In genomic region chr6:77366798-77367197, GRCh38 we compare ENCODE assay signal across 14 cellular contexts.
DNase-seq lines count a peak whose midpoint lies in the region; ATAC-seq and TF ChIP-seq lines count a peak whose summit lies in the region.
"Had no signal": no experiment of that assay in that cellular context is flagged by ENCODE, and none has a peak within 500 bp of the region (broad histone marks: within the 10 kb centered on the region; RNA-seq: fewer than 3 reads in every experiment).

No MANE protein-coding gene starts in this region.

- H3K27me3 Mint-ChIP-seq in glutamatergic neuron (ENCODE audit: unreplicated experiment): no peaks in the 10 kb centered on the region
- H3K27me3 Mint-ChIP-seq: B cell; CD4-positive, alpha-beta T cell had no signal

- no peak overlapping the region for H3K4ac ChIP-seq in mesenchymal stem cell (ENCODE audit: low read depth in 1 of 2, low read length in 2 of 2)

- H3K79me1 ChIP-seq in mesenchymal stem cell (replicated peaks; ENCODE audit: low read length, poor library complexity, severe bottlenecking): peaks cover 18% of the 10 kb centered on the region

- TF ChIP-seq CTCF in coronary artery (IDR thresholded peaks at IDR 0.05) (no peak), upper lobe of right lung (IDR thresholded peaks at IDR 0.05) (no peak), glutamatergic neuron (IDR thresholded peaks at IDR 0.05; ENCODE audit: partially characterized antibody, unreplicated experiment) (no peak)

- peak overlapping the region; percentile 23 for H3K4me2 ChIP-seq in mesenchymal stem cell (ENCODE audit: low read length, poor library complexity, severe bottlenecking)

- H3K23ac ChIP-seq in mesenchymal stem cell (ENCODE audit: low read length in 2 of 2): no peak overlapping the region

- no peak overlapping the region for H3K14ac ChIP-seq in mesenchymal stem cell (ENCODE audit: low read length in 2 of 2)

- peaks cover 3% of the 10 kb centered on the region for H3K4me1 Mint-ChIP-seq in glutamatergic neuron (ENCODE audit: low read depth, unreplicated experiment)
- H3K4me1 Mint-ChIP-seq: B cell, IgD-negative memory B cell had no signal

- no peaks in the 10 kb centered on the region for H3K27me3 ChIP-seq in HUES6 (ENCODE audit: control insufficient read depth, insufficient read depth, low read length)
- no peaks in the 10 kb centered on the region for H3K27me3 ChIP-seq in mesenchymal stem cell (ENCODE audit: control insufficient read depth in 1 of 2, insufficient read depth in 1 of 2, low read length in 2 of 2)
- no peaks in the 10 kb centered on the region for H3K27me3 ChIP-seq in upper lobe of right lung

- no peak for ATAC-seq in upper lobe of right lung

- DNase-seq in Caki2 (ENCODE audit: low read depth) (peak; percentile 40), coronary artery (ENCODE audit: low spot score) (no peak), mesenchymal stem cell (no peak), upper lobe of right lung (no peak), GM19240 (ENCODE audit: insufficient read length, low spot score) (no peak), glutamatergic neuron (no peak)
- DNase-seq: ACHN; C1 segment of cervical spinal cord; CD4-positive, alpha-beta T cell; DMS79 had no signal

- peaks cover 8% of the 10 kb centered on the region for H3K9me3 ChIP-seq in HUES6 (ENCODE audit: control insufficient read depth, insufficient read depth, low read depth, low read length)
- H3K9me3 ChIP-seq in mesenchymal stem cell (ENCODE audit: control insufficient read depth, low read length): peaks cover 8% of the 10 kb centered on the region
- H3K9me3 ChIP-seq in upper lobe of right lung: no peaks in the 10 kb centered on the region
- H3K9me3 ChIP-seq: HAP-1 had no signal

- no peak overlapping the region for H3K4me3 Mint-ChIP-seq in glutamatergic neuron (ENCODE audit: unreplicated experiment)
- H3K4me3 Mint-ChIP-seq: B cell; CD4-positive, alpha-beta T cell; IgD-negative memory B cell had no signal

- no peak overlapping the region for H2BK120ac ChIP-seq in mesenchymal stem cell (ENCODE audit: low read depth, low read length)

- H4K91ac ChIP-seq in mesenchymal stem cell (ENCODE audit: low read length): no peak overlapping the region

- H3K4me3 ChIP-seq in HUES6 (ENCODE audit: low read depth, low read length): peak overlapping the region; percentile 31; the same call in 1 of the 2 replicates
- peak overlapping the region; percentile 63 for H3K4me3 ChIP-seq in coronary artery
- H3K4me3 ChIP-seq in mesenchymal stem cell (ENCODE audit: insufficient read depth in 1 of 2, low read depth in 1 of 2, low read length in 2 of 2): no peak overlapping the region
- H3K4me3 ChIP-seq in upper lobe of right lung: no peak overlapping the region
- H3K4me3 ChIP-seq: HAP-1 had no signal

- no CpG with 5 or more reads among the region's 2 CpGs for WGBS in mesenchymal stem cell

- H3K9ac ChIP-seq in HUES6 (ENCODE audit: low read length) (no peak overlapping the region), mesenchymal stem cell (ENCODE audit: low read length) (no peak overlapping the region)

- H2AK5ac ChIP-seq in mesenchymal stem cell (ENCODE audit: low read length, severe bottlenecking): no peak overlapping the region

- H4K8ac ChIP-seq in mesenchymal stem cell (ENCODE audit: low read length): no peak overlapping the region

- H3K9me3 Mint-ChIP-seq in glutamatergic neuron (ENCODE audit: unreplicated experiment): peaks cover 1% of the 10 kb centered on the region

- H3K27ac ChIP-seq in HUES6 (ENCODE audit: low read depth, low read length) (no peak overlapping the region), coronary artery (no peak overlapping the region), mesenchymal stem cell (ENCODE audit: low read length, poor library complexity, severe bottlenecking) (no peak overlapping the region), upper lobe of right lung (no peak overlapping the region)

- H3K36me3 ChIP-seq in HUES6 (ENCODE audit: control insufficient read depth, insufficient read depth, low read length): 0 out of 2 replicates have a peak, but pooled peaks cover 2% of the 10 kb centered on the region
- H3K36me3 ChIP-seq in mesenchymal stem cell (ENCODE audit: control insufficient read depth in 1 of 2, insufficient read depth in 2 of 2, low read depth in 1 of 2, low read length in 2 of 2): peaks cover 0 to 4% of the 10 kb centered on the region in 2 experiments
- no peaks in the 10 kb centered on the region for H3K36me3 ChIP-seq in upper lobe of right lung
- H3K36me3 ChIP-seq: HAP-1 had no signal

- in situ Hi-C loops in Caki2 (cut with HindIII; ENCODE audit: low pct_unique_long_range_greater_than_20kb, low sequenced_read_pairs): no loop called here

- peaks cover 8% of the 10 kb centered on the region for H3K4me1 ChIP-seq in HUES6 (ENCODE audit: control insufficient read depth, insufficient read depth, low read length)
- H3K4me1 ChIP-seq in mesenchymal stem cell (ENCODE audit: control insufficient read depth, insufficient read depth, low read depth, low read length): no peaks in the 10 kb centered on the region
- no peaks in the 10 kb centered on the region for H3K4me1 ChIP-seq in upper lobe of right lung
- H3K4me1 ChIP-seq: HAP-1 had no signal

- intact Hi-C loops in upper lobe of right lung (cut with DNase I): no loop called here

- H2AFZ ChIP-seq in mesenchymal stem cell (ENCODE audit: low read depth, low read length): no peak overlapping the region

- H2BK15ac ChIP-seq in mesenchymal stem cell (ENCODE audit: low read depth, poor library complexity, severe bottlenecking): no peak overlapping the region

- H2BK12ac ChIP-seq in mesenchymal stem cell (ENCODE audit: low read length in 2 of 2): no peak overlapping the region

- no peak overlapping the region for H2BK5ac ChIP-seq in mesenchymal stem cell (ENCODE audit: low read depth, low read length, poor library complexity, severe bottlenecking)

- H3K27ac Mint-ChIP-seq in glutamatergic neuron (ENCODE audit: unreplicated experiment): no peak overlapping the region
- H3K27ac Mint-ChIP-seq: B cell; CD4-positive, alpha-beta T cell; IgD-negative memory B cell had no signal

- peaks cover 5% of the 10 kb centered on the region for H3K36me3 Mint-ChIP-seq in glutamatergic neuron (ENCODE audit: unreplicated experiment)
- H3K36me3 Mint-ChIP-seq: IgD-negative memory B cell had no signal

- no peak overlapping the region for H3K18ac ChIP-seq in mesenchymal stem cell (ENCODE audit: low read depth in 1 of 2, low read length in 2 of 2)

Comparison
In these comparisons a context has a peak if more than half of its experiments do, and no peak if none do; other contexts are left out.
1. H3K4me3 ChIP-seq: peak in HUES6 (single experiment) and coronary artery (single experiment); none in mesenchymal stem cell (0 of 2) and upper lobe of right lung (single experiment).